ENCODE assay signal across 1 cellular context in the genomic region with DNA sequence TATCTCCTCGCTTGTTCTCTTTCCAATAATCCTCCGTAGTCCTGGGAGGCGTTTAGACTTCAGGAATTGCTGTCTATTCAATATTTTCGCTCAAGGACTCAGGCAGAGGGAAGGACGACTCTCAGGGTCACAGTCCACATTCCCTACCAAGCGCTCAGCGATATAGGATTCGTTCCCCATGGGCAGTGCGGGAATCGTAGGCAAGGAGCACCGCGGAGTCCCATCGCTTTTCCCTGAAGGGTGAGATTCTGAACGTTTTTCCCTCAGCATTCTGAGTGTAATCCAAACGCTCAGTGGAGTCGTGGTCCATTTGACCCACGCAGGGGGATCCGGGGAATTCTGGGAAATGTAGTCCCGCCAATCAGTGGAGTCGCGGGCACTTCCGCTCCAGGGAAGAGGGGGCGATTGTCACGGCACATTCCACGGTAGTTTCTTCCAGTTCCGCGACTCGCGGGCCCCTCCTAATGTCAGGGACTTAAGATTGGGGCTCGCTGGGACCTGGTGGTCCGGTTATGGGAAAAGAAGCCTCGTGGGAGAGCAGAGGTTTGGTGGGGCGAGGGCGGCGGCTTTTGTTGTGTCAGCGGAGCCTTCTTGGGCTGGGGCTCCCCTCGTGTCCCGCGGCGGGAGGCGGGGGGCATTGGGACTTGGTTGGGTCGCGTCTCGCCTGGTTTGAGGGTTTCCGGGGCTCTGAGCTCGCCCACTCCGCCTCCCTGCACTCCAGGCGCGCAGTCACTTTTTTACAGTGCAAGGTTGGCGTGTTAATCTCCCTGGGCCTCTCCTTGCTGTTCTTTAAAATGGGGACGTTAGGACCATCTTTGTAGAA.
TF ChIP-seq lines count a peak whose summit lies in the region.

A gene (plus strand): TSS at position 364 of the 823 bp plus-strand sequence. CDS start 3,079 bp downstream, outside the sequence.

TF ChIP-seq in H1, 55 proteins besides CTCF, POLR2A, EP300 and RAD21:
- TF ChIP-seq HDAC2 (IDR thresholded peaks at IDR 0.05; ENCODE audit: borderline replicate concordance in 1 of 2, low read depth in 2 of 2, low read length in 2 of 2) = peak in 1 of 2 experiments; percentile 93; a peak in 1 of 4 replicates
- TF ChIP-seq KDM1A (IDR thresholded peaks at IDR 0.05; ENCODE audit: borderline replicate concordance, low read length) = peak; percentile 96
- no peak for TF ChIP-seq ZNF274 (IDR thresholded peaks at IDR 0.05; ENCODE audit: borderline replicate concordance, extremely low read depth, low read length)
- no peak for TF ChIP-seq GABPA (IDR thresholded peaks at IDR 0.05; ENCODE audit: borderline replicate concordance, insufficient read depth, low read length)
- TF ChIP-seq BACH1 (IDR thresholded peaks at IDR 0.05; ENCODE audit: low read length) = peak; percentile 85
- TF ChIP-seq SRF (IDR thresholded peaks at IDR 0.05; ENCODE audit: low read depth, low read length) = no peak
- TF ChIP-seq TCF12 (IDR thresholded peaks at IDR 0.05; ENCODE audit: low read depth, low read length) = no peak
- TF ChIP-seq CBX8 (IDR thresholded peaks at IDR 0.05; ENCODE audit: borderline replicate concordance, low read depth, low read length) = no peak
- peak; percentile 91 for TF ChIP-seq KDM4A (IDR thresholded peaks at IDR 0.05; ENCODE audit: low read depth, low read length, severe bottlenecking)
- TF ChIP-seq TAF1 (IDR thresholded peaks at IDR 0.05; ENCODE audit: low read depth, low read length) = peak; percentile 44; the same call in 1 of the 2 replicates
- TF ChIP-seq SUZ12 (IDR thresholded peaks at IDR 0.05; ENCODE audit: low read length) = no peak
- no peak for TF ChIP-seq TAF7 (optimal IDR thresholded peaks at IDR 0.05; ENCODE audit: borderline replicate concordance, low read depth, low read length)
- 0 out of 2 replicates have a peak, but pooled peaks have one; percentile 27 for TF ChIP-seq YY1 (IDR thresholded peaks at IDR 0.05; ENCODE audit: low read depth, low read length)
- TF ChIP-seq SAP30 (IDR thresholded peaks at IDR 0.05; ENCODE audit: insufficient read depth, insufficient replicate concordance, low read length) = peak; percentile 18
- TF ChIP-seq, protein P1, sequence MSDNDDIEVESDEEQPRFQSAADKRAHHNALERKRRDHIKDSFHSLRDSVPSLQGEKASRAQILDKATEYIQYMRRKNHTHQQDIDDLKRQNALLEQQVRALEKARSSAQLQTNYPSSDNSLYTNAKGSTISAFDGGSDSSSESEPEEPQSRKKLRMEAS (IDR thresholded peaks at IDR 0.05) = no peak
- no peak for TF ChIP-seq BRCA1 (IDR thresholded peaks at IDR 0.05; ENCODE audit: low read depth, low read length)
- TF ChIP-seq NANOG (IDR thresholded peaks at IDR 0.05; ENCODE audit: insufficient read depth, low read depth, low read length, poor library complexity, severe bottlenecking) = no peak
- TF ChIP-seq SIX5 (IDR thresholded peaks at IDR 0.05; ENCODE audit: low read depth, low read length) = peak; percentile 56
- TF ChIP-seq HDAC6 (IDR thresholded peaks at IDR 0.05; ENCODE audit: low read depth, low read length) = no peak
- TF ChIP-seq RXRA (IDR thresholded peaks at IDR 0.05; ENCODE audit: insufficient read depth, low read depth, low read length) = no peak
- TF ChIP-seq EZH2 (IDR thresholded peaks at IDR 0.05; ENCODE audit: low read depth, low read length, severe bottlenecking) = no peak
- TF ChIP-seq CTBP2 (IDR thresholded peaks at IDR 0.05; ENCODE audit: borderline replicate concordance, insufficient read depth, insufficient read length, low read length) = no peak
- TF ChIP-seq TEAD4 (IDR thresholded peaks at IDR 0.05; ENCODE audit: low read depth, low read length) = peak; percentile 43; the same call in 1 of the 2 replicates
- 0 out of 2 replicates have a peak, but pooled peaks have one; percentile 28 for TF ChIP-seq POLR2AphosphoS5 (IDR thresholded peaks at IDR 0.05; ENCODE audit: low read depth, low read length)
- TF ChIP-seq, protein P2, sequence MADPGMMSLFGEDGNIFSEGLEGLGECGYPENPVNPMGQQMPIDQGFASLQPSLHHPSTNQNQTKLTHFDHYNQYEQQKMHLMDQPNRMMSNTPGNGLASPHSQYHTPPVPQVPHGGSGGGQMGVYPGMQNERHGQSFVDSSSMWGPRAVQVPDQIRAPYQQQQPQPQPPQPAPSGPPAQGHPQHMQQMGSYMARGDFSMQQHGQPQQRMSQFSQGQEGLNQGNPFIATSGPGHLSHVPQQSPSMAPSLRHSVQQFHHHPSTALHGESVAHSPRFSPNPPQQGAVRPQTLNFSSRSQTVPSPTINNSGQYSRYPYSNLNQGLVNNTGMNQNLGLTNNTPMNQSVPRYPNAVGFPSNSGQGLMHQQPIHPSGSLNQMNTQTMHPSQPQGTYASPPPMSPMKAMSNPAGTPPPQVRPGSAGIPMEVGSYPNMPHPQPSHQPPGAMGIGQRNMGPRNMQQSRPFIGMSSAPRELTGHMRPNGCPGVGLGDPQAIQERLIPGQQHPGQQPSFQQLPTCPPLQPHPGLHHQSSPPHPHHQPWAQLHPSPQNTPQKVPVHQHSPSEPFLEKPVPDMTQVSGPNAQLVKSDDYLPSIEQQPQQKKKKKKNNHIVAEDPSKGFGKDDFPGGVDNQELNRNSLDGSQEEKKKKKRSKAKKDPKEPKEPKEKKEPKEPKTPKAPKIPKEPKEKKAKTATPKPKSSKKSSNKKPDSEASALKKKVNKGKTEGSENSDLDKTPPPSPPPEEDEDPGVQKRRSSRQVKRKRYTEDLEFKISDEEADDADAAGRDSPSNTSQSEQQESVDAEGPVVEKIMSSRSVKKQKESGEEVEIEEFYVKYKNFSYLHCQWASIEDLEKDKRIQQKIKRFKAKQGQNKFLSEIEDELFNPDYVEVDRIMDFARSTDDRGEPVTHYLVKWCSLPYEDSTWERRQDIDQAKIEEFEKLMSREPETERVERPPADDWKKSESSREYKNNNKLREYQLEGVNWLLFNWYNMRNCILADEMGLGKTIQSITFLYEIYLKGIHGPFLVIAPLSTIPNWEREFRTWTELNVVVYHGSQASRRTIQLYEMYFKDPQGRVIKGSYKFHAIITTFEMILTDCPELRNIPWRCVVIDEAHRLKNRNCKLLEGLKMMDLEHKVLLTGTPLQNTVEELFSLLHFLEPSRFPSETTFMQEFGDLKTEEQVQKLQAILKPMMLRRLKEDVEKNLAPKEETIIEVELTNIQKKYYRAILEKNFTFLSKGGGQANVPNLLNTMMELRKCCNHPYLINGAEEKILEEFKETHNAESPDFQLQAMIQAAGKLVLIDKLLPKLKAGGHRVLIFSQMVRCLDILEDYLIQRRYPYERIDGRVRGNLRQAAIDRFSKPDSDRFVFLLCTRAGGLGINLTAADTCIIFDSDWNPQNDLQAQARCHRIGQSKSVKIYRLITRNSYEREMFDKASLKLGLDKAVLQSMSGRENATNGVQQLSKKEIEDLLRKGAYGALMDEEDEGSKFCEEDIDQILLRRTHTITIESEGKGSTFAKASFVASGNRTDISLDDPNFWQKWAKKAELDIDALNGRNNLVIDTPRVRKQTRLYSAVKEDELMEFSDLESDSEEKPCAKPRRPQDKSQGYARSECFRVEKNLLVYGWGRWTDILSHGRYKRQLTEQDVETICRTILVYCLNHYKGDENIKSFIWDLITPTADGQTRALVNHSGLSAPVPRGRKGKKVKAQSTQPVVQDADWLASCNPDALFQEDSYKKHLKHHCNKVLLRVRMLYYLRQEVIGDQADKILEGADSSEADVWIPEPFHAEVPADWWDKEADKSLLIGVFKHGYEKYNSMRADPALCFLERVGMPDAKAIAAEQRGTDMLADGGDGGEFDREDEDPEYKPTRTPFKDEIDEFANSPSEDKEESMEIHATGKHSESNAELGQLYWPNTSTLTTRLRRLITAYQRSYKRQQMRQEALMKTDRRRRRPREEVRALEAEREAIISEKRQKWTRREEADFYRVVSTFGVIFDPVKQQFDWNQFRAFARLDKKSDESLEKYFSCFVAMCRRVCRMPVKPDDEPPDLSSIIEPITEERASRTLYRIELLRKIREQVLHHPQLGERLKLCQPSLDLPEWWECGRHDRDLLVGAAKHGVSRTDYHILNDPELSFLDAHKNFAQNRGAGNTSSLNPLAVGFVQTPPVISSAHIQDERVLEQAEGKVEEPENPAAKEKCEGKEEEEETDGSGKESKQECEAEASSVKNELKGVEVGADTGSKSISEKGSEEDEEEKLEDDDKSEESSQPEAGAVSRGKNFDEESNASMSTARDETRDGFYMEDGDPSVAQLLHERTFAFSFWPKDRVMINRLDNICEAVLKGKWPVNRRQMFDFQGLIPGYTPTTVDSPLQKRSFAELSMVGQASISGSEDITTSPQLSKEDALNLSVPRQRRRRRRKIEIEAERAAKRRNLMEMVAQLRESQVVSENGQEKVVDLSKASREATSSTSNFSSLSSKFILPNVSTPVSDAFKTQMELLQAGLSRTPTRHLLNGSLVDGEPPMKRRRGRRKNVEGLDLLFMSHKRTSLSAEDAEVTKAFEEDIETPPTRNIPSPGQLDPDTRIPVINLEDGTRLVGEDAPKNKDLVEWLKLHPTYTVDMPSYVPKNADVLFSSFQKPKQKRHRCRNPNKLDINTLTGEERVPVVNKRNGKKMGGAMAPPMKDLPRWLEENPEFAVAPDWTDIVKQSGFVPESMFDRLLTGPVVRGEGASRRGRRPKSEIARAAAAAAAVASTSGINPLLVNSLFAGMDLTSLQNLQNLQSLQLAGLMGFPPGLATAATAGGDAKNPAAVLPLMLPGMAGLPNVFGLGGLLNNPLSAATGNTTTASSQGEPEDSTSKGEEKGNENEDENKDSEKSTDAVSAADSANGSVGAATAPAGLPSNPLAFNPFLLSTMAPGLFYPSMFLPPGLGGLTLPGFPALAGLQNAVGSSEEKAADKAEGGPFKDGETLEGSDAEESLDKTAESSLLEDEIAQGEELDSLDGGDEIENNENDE (IDR thresholded peaks at IDR 0.05; ENCODE audit: insufficient replicate concordance, low read length) = no peak
- peak; percentile 60; the same call in 1 of the 2 replicates for TF ChIP-seq PHF8 (conservative IDR thresholded peaks at IDR 0.05; ENCODE audit: low read depth, low read length)
- TF ChIP-seq SIN3A (conservative IDR thresholded peaks at IDR 0.05 in 1 of 2, IDR thresholded peaks at IDR 0.05 in 1 of 2; ENCODE audit: low read depth in 1 of 2, low read length in 2 of 2) = peak; percentile 27 to 37; a peak in 1 of 4 replicates
- 0 out of 2 replicates have a peak, but pooled peaks have one; percentile 31 for TF ChIP-seq EGR1 (IDR thresholded peaks at IDR 0.05; ENCODE audit: borderline replicate concordance, low read depth, low read length)
